ENCODE assay signal across 1 cellular context in genomic region chr3:62559831-62560445, GRCh38.
TF ChIP-seq lines count a peak whose summit lies in the region.

No MANE protein-coding gene starts in this region.

TF ChIP-seq in IMR-90, 13 proteins besides CTCF, POLR2A, EP300 and RAD21 (continued from another document):
- TF ChIP-seq BHLHE40 (IDR thresholded peaks at IDR 0.05; ENCODE audit: low read depth, low read length) (no peak), RCOR1 (IDR thresholded peaks at IDR 0.05; ENCODE audit: insufficient replicate concordance, low read length) (no peak), MAFK (IDR thresholded peaks at IDR 0.05; ENCODE audit: low read depth, low read length) (no peak), RFX5 (IDR thresholded peaks at IDR 0.05; ENCODE audit: low read depth, low read length) (no peak), CEBPB (IDR thresholded peaks at IDR 0.05; ENCODE audit: low read depth, low read length) (no peak), USF2 (IDR thresholded peaks at IDR 0.05; ENCODE audit: low read depth, low read length) (no peak), SMC3 (IDR thresholded peaks at IDR 0.05; ENCODE audit: low read depth, low read length) (peak; percentile 53)
